Comparison of ENCODE assay signal across 1 cellular context in the genomic region with DNA sequence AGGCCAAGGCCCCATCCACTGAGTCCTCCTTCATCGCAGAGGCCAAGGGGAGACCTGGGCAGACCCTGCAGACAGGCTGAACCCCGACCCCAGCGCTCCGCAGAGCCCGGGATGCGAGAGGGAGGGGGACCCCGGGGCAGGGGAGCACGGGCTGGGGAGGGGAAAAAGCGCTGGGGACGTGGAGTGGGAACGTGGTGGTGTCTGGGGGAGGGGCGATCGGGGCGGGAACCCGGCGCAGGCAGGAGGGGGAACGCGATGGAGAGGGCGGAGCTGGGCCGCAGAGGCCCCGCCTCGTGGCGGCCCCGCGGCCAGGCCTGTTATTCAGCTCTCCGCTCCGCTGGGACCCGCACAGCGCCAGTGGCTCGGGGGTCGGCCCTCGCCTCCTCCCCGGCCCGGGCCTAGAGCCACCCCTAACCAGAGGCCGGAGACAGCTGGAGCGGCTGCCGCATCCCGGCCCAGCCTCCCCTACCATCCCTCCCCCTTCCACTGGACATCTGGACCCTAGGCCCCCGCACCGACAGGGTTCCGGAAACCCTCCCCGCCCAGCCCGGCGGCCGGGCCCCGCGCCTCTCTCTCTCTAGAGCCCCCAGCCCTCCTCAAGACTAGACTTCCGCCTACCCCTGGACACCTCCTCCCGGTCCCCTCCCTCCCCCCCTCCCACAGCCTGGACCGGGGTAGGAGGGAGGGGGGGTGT.
A peak's percentile ranks its signal among the peaks of the same experiment; 100 is the strongest.
TF ChIP-seq lines count a peak whose summit lies in the region.

A gene (plus strand): TSS at position 320 of the 694 bp plus-strand sequence. CDS start 460 bp downstream, outside the sequence.

TF ChIP-seq in K562, 482 proteins besides CTCF, POLR2A, EP300 and RAD21 (continued from another document and continues in another):
- TF ChIP-seq, protein P1, sequence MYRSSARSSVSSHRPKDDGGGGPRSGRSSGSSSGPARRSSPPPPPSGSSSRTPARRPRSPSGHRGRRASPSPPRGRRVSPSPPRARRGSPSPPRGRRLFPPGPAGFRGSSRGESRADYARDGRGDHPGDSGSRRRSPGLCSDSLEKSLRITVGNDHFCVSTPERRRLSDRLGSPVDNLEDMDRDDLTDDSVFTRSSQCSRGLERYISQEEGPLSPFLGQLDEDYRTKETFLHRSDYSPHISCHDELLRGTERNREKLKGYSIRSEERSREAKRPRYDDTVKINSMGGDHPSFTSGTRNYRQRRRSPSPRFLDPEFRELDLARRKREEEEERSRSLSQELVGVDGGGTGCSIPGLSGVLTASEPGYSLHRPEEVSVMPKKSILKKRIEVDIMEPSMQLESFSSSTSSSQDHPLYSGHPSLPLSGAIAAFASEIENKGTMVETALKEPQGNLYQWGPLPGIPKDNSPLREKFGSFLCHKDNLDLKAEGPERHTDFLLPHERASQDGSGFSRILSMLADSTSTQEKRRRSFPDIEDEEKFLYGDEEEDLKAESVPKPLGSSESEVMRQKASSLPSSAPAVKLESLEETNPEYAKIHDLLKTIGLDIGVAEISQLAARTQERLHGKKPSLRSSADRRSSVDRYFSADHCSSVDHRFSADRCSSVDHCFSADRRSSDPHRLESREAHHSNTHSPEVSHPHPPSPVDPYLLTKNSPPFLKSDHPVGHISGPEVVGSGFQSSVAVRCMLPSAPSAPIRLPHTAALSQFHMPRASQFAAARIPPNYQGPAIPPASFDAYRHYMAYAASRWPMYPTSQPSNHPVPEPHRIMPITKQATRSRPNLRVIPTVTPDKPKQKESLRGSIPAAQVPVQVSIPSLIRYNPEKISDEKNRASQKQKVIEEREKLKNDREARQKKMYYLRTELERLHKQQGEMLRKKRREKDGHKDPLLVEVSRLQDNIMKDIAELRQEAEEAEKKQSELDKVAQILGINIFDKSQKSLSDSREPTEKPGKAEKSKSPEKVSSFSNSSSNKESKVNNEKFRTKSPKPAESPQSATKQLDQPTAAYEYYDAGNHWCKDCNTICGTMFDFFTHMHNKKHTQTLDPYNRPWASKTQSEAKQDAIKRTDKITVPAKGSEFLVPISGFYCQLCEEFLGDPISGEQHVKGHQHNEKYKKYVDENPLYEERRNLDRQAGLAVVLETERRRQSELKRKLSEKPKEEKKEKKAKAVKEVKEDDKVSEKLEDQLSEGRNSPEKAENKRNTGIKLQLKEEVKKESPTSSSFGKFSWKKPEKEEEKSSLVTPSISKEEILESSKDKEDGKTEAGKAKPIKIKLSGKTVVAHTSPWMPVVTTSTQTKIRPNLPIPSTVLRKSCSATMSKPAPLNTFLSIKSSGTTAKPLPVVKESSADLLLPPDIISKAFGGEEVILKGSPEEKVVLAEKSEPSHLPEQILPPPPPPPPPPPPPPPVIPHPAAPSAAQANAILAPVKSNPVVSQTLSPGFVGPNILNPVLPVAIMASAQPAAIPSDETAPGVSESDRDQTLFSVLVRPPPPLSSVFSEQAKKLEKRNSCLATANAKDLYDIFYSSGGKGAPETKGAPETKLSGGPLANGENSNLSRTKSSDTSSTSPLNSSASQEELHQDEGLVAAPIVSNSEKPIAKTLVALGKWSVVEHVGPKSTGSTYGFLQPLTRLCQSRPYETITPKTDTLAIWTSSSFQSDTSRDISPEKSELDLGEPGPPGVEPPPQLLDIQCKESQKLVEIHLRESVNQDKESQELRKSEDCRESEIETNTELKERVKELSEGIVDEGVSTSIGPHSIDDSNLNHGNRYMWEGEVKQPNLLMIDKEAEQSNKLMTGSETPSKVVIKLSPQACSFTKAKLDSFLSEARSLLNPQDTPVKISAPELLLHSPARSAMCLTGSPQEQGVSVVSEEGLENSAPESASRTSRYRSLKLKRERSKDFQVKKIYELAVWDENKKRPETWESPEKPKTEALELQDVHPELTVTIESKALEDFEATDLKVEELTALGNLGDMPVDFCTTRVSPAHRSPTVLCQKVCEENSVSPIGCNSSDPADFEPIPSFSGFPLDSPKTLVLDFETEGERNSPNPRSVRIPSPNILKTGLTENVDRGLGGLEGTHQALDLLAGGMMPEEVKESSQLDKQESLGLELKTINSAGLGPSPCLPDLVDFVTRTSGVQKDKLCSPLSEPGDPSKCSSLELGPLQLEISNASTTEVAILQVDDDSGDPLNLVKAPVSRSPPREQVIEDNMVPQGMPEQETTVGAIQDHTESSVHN (IDR thresholded peaks at IDR 0.05; ENCODE audit: borderline replicate concordance in 1 of 2, low read depth in 1 of 2), result no peak
- TF ChIP-seq, protein P2, sequence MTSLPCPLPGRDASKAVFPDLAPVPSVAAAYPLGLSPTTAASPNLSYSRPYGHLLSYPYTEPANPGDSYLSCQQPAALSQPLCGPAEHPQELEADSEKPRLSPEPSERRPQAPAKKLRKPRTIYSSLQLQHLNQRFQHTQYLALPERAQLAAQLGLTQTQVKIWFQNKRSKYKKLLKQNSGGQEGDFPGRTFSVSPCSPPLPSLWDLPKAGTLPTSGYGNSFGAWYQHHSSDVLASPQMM (CRISPR knock-in tag; IDR thresholded peaks at IDR 0.05), result no peak
- TF ChIP-seq ZSCAN32 (CRISPR knock-in tag; IDR thresholded peaks at IDR 0.05) (no peak), TEAD1 (CRISPR knock-in tag; IDR thresholded peaks at IDR 0.05) (peak in 1 of 2 experiments; percentile 57; a peak in 1 of 4 replicates), ZNF764 (CRISPR knock-in tag; IDR thresholded peaks at IDR 0.05; ENCODE audit: low read depth) (no peak), ZFP36 (IDR thresholded peaks at IDR 0.05; ENCODE audit: low read depth, low read length, partially characterized antibody) (no peak), NCOA1 (IDR thresholded peaks at IDR 0.05; ENCODE audit: low read depth) (no peak), PCBP2 (IDR thresholded peaks at IDR 0.05; ENCODE audit: low read depth, low read length, poor library complexity, severe bottlenecking) (no peak), ARNT (IDR thresholded peaks at IDR 0.05) (no peak), NFE2 (IDR thresholded peaks at IDR 0.05; ENCODE audit: low read depth) (no peak), CCAR2 (IDR thresholded peaks at IDR 0.05; ENCODE audit: low read depth, low read length) (no peak), ZNF165 (CRISPR knock-in tag; IDR thresholded peaks at IDR 0.05; ENCODE audit: borderline replicate concordance) (no peak), KDM1A (IDR thresholded peaks at IDR 0.05) (no peak), MED1 (CRISPR knock-in tag; IDR thresholded peaks at IDR 0.05; ENCODE audit: borderline replicate concordance) (no peak), ZNF224 (CRISPR knock-in tag; IDR thresholded peaks at IDR 0.05) (no peak), SIN3A (IDR thresholded peaks at IDR 0.05; ENCODE audit: borderline replicate concordance in 2 of 2, control insufficient read depth in 1 of 2, low read depth in 2 of 2, low read length in 2 of 2) (peak in 1 of 2 experiments; percentile 28; a peak in 1 of 4 replicates), DIDO1 (tag; IDR thresholded peaks at IDR 0.05; ENCODE audit: low read depth) (no peak), CC2D1A (IDR thresholded peaks at IDR 0.05) (no peak), CHD2 (IDR thresholded peaks at IDR 0.05; ENCODE audit: low read depth, low read length) (no peak), KLF10 (CRISPR knock-in tag; IDR thresholded peaks at IDR 0.05) (no peak), PTBP1 (IDR thresholded peaks at IDR 0.05; ENCODE audit: low read depth, low read length) (no peak), NFIC (IDR thresholded peaks at IDR 0.05) (0 out of 2 replicates have a peak, but pooled peaks have one; percentile 14), POLR2B (IDR thresholded peaks at IDR 0.05; ENCODE audit: low read depth, partially characterized antibody) (peak; percentile 81), FOSL1 (tag; conservative IDR thresholded peaks at IDR 0.05) (no peak), HNRNPLL (IDR thresholded peaks at IDR 0.05; ENCODE audit: low read depth, low read length, poor library complexity, severe bottlenecking) (no peak), ZNF274 (IDR thresholded peaks at IDR 0.05; ENCODE audit: borderline replicate concordance, low read depth, low read length) (no peak), MCM7 (IDR thresholded peaks at IDR 0.05) (no peak), RBM34 (IDR thresholded peaks at IDR 0.05; ENCODE audit: borderline replicate concordance, insufficient read depth, low read length) (no peak), SP1 (CRISPR knock-in tag; IDR thresholded peaks at IDR 0.05) (no peak), NCOA6 (IDR thresholded peaks at IDR 0.05) (no peak), HDAC2 (IDR thresholded peaks at IDR 0.05) (no peak), ILK (tag; IDR thresholded peaks at IDR 0.05; ENCODE audit: borderline replicate concordance, low read depth) (no peak), MEF2D (tag; conservative IDR thresholded peaks at IDR 0.05; ENCODE audit: low read depth) (no peak)
- TF ChIP-seq, protein P3, sequence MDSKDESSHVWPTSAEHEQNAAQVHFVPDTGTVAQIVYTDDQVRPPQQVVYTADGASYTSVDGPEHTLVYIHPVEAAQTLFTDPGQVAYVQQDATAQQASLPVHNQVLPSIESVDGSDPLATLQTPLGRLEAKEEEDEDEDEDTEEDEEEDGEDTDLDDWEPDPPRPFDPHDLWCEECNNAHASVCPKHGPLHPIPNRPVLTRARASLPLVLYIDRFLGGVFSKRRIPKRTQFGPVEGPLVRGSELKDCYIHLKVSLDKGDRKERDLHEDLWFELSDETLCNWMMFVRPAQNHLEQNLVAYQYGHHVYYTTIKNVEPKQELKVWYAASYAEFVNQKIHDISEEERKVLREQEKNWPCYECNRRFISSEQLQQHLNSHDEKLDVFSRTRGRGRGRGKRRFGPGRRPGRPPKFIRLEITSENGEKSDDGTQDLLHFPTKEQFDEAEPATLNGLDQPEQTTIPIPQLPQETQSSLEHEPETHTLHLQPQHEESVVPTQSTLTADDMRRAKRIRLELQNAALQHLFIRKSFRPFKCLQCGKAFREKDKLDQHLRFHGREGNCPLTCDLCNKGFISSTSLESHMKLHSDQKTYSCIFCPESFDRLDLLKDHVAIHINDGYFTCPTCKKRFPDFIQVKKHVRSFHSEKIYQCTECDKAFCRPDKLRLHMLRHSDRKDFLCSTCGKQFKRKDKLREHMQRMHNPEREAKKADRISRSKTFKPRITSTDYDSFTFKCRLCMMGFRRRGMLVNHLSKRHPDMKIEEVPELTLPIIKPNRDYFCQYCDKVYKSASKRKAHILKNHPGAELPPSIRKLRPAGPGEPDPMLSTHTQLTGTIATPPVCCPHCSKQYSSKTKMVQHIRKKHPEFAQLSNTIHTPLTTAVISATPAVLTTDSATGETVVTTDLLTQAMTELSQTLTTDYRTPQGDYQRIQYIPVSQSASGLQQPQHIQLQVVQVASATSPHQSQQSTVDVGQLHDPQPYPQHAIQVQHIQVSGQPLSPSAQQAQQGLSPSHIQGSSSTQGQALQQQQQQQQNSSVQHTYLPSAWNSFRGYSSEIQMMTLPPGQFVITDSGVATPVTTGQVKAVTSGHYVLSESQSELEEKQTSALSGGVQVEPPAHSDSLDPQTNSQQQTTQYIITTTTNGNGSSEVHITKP (IDR thresholded peaks at IDR 0.05; ENCODE audit: partially characterized antibody), result peak; percentile 33
- TF ChIP-seq, protein P4, sequence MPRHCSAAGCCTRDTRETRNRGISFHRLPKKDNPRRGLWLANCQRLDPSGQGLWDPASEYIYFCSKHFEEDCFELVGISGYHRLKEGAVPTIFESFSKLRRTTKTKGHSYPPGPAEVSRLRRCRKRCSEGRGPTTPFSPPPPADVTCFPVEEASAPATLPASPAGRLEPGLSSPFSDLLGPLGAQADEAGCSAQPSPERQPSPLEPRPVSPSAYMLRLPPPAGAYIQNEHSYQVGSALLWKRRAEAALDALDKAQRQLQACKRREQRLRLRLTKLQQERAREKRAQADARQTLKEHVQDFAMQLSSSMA (CRISPR knock-in tag; IDR thresholded peaks at IDR 0.05), result no peak
- TF ChIP-seq, protein P5, sequence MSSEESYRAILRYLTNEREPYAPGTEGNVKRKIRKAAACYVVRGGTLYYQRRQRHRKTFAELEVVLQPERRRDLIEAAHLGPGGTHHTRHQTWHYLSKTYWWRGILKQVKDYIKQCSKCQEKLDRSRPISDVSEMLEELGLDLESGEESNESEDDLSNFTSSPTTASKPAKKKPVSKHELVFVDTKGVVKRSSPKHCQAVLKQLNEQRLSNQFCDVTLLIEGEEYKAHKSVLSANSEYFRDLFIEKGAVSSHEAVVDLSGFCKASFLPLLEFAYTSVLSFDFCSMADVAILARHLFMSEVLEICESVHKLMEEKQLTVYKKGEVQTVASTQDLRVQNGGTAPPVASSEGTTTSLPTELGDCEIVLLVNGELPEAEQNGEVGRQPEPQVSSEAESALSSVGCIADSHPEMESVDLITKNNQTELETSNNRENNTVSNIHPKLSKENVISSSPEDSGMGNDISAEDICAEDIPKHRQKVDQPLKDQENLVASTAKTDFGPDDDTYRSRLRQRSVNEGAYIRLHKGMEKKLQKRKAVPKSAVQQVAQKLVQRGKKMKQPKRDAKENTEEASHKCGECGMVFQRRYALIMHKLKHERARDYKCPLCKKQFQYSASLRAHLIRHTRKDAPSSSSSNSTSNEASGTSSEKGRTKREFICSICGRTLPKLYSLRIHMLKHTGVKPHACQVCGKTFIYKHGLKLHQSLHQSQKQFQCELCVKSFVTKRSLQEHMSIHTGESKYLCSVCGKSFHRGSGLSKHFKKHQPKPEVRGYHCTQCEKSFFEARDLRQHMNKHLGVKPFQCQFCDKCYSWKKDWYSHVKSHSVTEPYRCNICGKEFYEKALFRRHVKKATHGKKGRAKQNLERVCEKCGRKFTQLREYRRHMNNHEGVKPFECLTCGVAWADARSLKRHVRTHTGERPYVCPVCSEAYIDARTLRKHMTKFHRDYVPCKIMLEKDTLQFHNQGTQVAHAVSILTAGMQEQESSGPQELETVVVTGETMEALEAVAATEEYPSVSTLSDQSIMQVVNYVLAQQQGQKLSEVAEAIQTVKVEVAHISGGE (CRISPR knock-in tag; IDR thresholded peaks at IDR 0.05), result no peak
- TF ChIP-seq, protein P6, sequence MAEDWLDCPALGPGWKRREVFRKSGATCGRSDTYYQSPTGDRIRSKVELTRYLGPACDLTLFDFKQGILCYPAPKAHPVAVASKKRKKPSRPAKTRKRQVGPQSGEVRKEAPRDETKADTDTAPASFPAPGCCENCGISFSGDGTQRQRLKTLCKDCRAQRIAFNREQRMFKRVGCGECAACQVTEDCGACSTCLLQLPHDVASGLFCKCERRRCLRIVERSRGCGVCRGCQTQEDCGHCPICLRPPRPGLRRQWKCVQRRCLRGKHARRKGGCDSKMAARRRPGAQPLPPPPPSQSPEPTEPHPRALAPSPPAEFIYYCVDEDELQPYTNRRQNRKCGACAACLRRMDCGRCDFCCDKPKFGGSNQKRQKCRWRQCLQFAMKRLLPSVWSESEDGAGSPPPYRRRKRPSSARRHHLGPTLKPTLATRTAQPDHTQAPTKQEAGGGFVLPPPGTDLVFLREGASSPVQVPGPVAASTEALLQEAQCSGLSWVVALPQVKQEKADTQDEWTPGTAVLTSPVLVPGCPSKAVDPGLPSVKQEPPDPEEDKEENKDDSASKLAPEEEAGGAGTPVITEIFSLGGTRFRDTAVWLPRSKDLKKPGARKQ (CRISPR knock-in tag; IDR thresholded peaks at IDR 0.05), result no peak
- TF ChIP-seq, protein P7, sequence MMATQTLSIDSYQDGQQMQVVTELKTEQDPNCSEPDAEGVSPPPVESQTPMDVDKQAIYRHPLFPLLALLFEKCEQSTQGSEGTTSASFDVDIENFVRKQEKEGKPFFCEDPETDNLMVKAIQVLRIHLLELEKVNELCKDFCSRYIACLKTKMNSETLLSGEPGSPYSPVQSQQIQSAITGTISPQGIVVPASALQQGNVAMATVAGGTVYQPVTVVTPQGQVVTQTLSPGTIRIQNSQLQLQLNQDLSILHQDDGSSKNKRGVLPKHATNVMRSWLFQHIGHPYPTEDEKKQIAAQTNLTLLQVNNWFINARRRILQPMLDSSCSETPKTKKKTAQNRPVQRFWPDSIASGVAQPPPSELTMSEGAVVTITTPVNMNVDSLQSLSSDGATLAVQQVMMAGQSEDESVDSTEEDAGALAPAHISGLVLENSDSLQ (IDR thresholded peaks at IDR 0.05), result no peak
- TF ChIP-seq, protein P8, sequence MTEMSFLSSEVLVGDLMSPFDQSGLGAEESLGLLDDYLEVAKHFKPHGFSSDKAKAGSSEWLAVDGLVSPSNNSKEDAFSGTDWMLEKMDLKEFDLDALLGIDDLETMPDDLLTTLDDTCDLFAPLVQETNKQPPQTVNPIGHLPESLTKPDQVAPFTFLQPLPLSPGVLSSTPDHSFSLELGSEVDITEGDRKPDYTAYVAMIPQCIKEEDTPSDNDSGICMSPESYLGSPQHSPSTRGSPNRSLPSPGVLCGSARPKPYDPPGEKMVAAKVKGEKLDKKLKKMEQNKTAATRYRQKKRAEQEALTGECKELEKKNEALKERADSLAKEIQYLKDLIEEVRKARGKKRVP (CRISPR knock-in tag; IDR thresholded peaks at IDR 0.05), result no peak
